Comparison of ENCODE assay signal across 8 cellular contexts in genomic region chr1:170664828-170665617, GRCh38. TPM values are rescaled to one million over a fixed set of nuclear protein-coding genes. Genes with fewer than 3 reads are reported as not detected.
DNase-seq lines count a peak whose midpoint lies in the region; ATAC-seq and TF ChIP-seq lines count a peak whose summit lies in the region.

No MANE protein-coding gene starts in this region.

- peaks cover 88% of the 10 kb centered on the region for H3K27me3 ChIP-seq in colonic mucosa
- no peaks in the 10 kb centered on the region for H3K27me3 ChIP-seq in aorta (ENCODE audit: control insufficient read depth in 1 of 2, insufficient read depth in 2 of 2, low read length in 1 of 2)

- ATAC-seq in aorta (ENCODE audit: low FRiP score) = peak; percentile 69

- peak; percentile 69 for DNase-seq in AG10803 (ENCODE audit: low read depth)
- peak; percentile 57 for DNase-seq in M059J (ENCODE audit: low read depth)
- DNase-seq in colonic mucosa = peak; percentile 30
- DNase-seq in medulla oblongata (ENCODE audit: extremely low spot score) = peak; percentile 51
- peak; percentile 72 to 88 for DNase-seq in aorta
- DNase-seq in activated CD4-positive, alpha-beta T cell treated with anti-CD3 and anti-CD28 coated beads, Interleukin-2, amount 50 U/mL, for 1 hour = no peak
- no peak for DNase-seq in GM19240 (ENCODE audit: insufficient read length, low spot score)
- DNase-seq in SIG-M5 (lab: John Stamatoyannopoulos, UW) = no peak

- peak; percentile 41 for TF ChIP-seq CTCF in AG10803 (conservative IDR thresholded peaks at IDR 0.05; ENCODE audit: low read length)
- TF ChIP-seq CTCF in colonic mucosa (IDR thresholded peaks at IDR 0.05) = no peak

- 17% methylated on average over 32 to 37 of the region's 37 CpGs for WGBS in aorta, 2 donors

- H3K4me3 ChIP-seq in AG10803 (ENCODE audit: low read length) (peak overlapping the region; percentile 93), colonic mucosa (peak overlapping the region; percentile 45), aorta (ENCODE audit: low read length in 2 of 2) (peak overlapping the region; percentile 90 to 91)

- H3K9ac ChIP-seq in colonic mucosa (ENCODE audit: low read depth in 2 of 2, low read length in 2 of 2) = peak overlapping the region in 1 of 2 donors; percentile 49

- H3K36me3 ChIP-seq in colonic mucosa (no peaks in the 10 kb centered on the region), aorta (ENCODE audit: control insufficient read depth in 1 of 2, insufficient read depth in 2 of 2, low read length in 1 of 2) (no peaks in the 10 kb centered on the region)

- intact Hi-C loops in colonic mucosa (cut with DNase I) = no loop called here
- intact Hi-C loops in aorta (cut with DNase I) = loop anchor here (5.0 to 10.0 kb wide), 9 partner anchors 47 to 738 kb away; partner anchors contain the start of genes GORAB (in 2 of the 2) and KIFAP3 (in 1 of the 2)

- H3K27ac ChIP-seq in colonic mucosa (no peak overlapping the region), aorta (ENCODE audit: low read depth in 1 of 2, low read length in 2 of 2) (peak overlapping the region; percentile 71 to 83)

- peaks cover 7% of the 10 kb centered on the region for H3K4me1 ChIP-seq in colonic mucosa
- no peaks in the 10 kb centered on the region for H3K4me1 ChIP-seq in aorta (ENCODE audit: control insufficient read depth in 1 of 2, insufficient read depth in 2 of 2, low read length in 2 of 2)

- H3K9me3 ChIP-seq in colonic mucosa (no peaks in the 10 kb centered on the region), aorta (ENCODE audit: control insufficient read depth, low read length) (no peaks in the 10 kb centered on the region)

RNA-seq across cellular contexts. Expression of gene PRRX1, which starts 1.1 kb away (rescaled TPM):
- 21.6 and 22.3 TPM in 2 replicates for total RNA-seq in M059J (2014; rRNA removed; shearing (Covaris generic))
- total RNA-seq in colonic mucosa = 1 to 10 TPM; 1.5 to 2.5 TPM
- total RNA-seq in aorta = 100 to 1,000 TPM; 159 to 272 TPM
- polyA plus RNA-seq in aorta = 10 to 100 TPM; 15.2 to 51.6 TPM

Comparison
In these comparisons a context has a peak if more than half of its experiments do, and no peak if none do; other contexts are left out.
1. DNase-seq: peak in AG10803 (single experiment), M059J (single experiment), colonic mucosa (single experiment), medulla oblongata (single experiment) and aorta (2 of 2); none in activated CD4-positive, alpha-beta T cell treated with anti-CD3 and anti-CD28 coated beads, Interleukin-2, amount 50 U/mL, for 1 hour (single experiment), GM19240 (single experiment) and SIG-M5 (single experiment).
2. Peak in every context shown above with its lines, with median percentiles within 50 percentile points of each other: H3K4me3 ChIP-seq.